ENCODE assay signal across 1 cellular context in the genomic region with DNA sequence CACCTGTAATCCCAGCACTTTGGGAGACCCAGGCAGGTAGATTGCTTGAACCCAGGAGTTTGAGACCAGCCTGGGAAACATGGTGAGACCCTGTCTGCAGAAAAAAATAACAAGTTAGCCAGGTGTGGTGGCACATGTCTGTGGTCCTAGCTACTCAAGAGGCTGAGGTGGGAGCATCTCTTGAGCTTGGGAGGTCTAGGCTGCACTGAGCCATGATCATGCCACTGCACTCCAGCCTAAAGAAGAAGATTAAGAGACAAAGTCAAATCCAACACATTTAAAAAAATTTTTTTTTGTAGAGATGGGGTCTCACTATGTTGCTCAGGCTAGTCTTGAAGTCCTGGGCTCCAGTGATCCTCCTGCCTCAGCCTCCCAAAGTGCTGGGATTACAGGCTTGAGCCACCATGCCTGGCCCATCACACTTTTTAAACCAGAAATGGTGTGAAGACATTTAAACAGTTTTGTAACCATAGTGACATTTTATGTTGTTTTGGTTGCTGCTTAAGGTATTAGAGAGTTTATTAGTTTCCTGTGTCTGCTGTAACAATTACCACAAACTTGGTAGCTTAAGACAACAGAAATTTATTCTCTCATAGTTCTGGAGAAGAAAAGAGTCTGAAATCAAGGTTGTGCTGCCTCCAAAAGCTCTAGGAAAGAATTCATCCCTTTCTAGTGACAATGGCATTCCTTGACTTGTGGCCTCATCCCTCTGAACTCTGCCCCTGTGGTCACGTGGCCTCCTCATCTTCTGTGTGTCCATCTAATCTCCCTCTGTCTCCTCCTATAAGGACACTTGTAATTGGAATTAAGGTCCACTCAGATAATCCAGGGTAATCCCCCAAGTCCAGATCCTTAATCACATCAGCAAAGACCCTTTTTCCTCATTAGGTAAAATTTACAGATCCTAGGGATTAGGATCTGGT.
TF ChIP-seq lines count a peak whose summit lies in the region.

No MANE protein-coding gene starts in this region.

TF ChIP-seq in HepG2, 621 proteins besides CTCF, POLR2A, EP300 and RAD21 (continued from another document):
- TF ChIP-seq, protein P1, sequence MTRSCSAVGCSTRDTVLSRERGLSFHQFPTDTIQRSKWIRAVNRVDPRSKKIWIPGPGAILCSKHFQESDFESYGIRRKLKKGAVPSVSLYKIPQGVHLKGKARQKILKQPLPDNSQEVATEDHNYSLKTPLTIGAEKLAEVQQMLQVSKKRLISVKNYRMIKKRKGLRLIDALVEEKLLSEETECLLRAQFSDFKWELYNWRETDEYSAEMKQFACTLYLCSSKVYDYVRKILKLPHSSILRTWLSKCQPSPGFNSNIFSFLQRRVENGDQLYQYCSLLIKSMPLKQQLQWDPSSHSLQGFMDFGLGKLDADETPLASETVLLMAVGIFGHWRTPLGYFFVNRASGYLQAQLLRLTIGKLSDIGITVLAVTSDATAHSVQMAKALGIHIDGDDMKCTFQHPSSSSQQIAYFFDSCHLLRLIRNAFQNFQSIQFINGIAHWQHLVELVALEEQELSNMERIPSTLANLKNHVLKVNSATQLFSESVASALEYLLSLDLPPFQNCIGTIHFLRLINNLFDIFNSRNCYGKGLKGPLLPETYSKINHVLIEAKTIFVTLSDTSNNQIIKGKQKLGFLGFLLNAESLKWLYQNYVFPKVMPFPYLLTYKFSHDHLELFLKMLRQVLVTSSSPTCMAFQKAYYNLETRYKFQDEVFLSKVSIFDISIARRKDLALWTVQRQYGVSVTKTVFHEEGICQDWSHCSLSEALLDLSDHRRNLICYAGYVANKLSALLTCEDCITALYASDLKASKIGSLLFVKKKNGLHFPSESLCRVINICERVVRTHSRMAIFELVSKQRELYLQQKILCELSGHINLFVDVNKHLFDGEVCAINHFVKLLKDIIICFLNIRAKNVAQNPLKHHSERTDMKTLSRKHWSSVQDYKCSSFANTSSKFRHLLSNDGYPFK (CRISPR knock-in tag; IDR thresholded peaks at IDR 0.05; ENCODE audit: borderline replicate concordance) = no peak
